Comparison of ENCODE assay signal across 27 cellular contexts in genomic region chr2:20061476-20061875, GRCh38. TPM values are rescaled to one million over a fixed set of nuclear protein-coding genes. Genes with fewer than 3 reads are reported as not detected.
DNase-seq lines count a peak whose midpoint lies in the region; ATAC-seq and TF ChIP-seq lines count a peak whose summit lies in the region.
"Had no signal": no experiment of that assay in that cellular context is flagged by ENCODE, and none has a peak within 500 bp of the region (broad histone marks: within the 10 kb centered on the region; RNA-seq: fewer than 3 reads in every experiment).

No MANE protein-coding gene starts in this region.

- no peak overlapping the region for H3K4me3 Mint-ChIP-seq in glutamatergic neuron (ENCODE audit: unreplicated experiment)
- H3K4me3 Mint-ChIP-seq: activated CD8-positive, alpha-beta T cell treated with anti-CD3 and anti-CD28 coated beads, Interleukin-2, amount 10 ng/mL, durations not matched to agents 7 days and 5 days; B cell; dendritic cell treated with granulocyte-macrophage colony-stimulating factor and Interleukin-4, amounts not matched to agents 40 ng/mL and 50 ng/mL, for 4 days; neural crest cell; stimulated activated effector memory CD8-positive, alpha-beta T cell treated with anti-CD3 and anti-CD28 coated beads, Interleukin-12 subunit alpha, Interleukin-12 subunit beta, amount 100 ng/mL, for 72 hours had no signal

- no peaks in the 10 kb centered on the region for H3F3A ChIP-seq in PC-3 (ENCODE audit: low read length, unreplicated experiment)

- H3K4me2 ChIP-seq in PC-3 (ENCODE audit: low read length) = no peak overlapping the region

- H3K27me3 Mint-ChIP-seq in glutamatergic neuron (ENCODE audit: unreplicated experiment) = no peaks in the 10 kb centered on the region
- H3K27me3 Mint-ChIP-seq: progenitor cell of endocrine pancreas had no signal

- no TSS peak for BruUV-seq in PC-3 (replicated peaks; lab: Mats Ljungman, UMichigan)

- H3K4me3 ChIP-seq in PC-3 (ENCODE audit: low read length) (no peak overlapping the region), skeletal muscle cell (ENCODE audit: low read depth, low read length) (no peak overlapping the region)
- H3K4me3 ChIP-seq: cardiac muscle cell, mucosa of descending colon, thoracic aorta had no signal

- no peak overlapping the region for H3K9ac ChIP-seq in PC-3 (ENCODE audit: low read length)

- POLR2A ChIA-PET in PC-3 (lab: Charles Lee; ENCODE audit: unreplicated experiment) = no interaction called here

- no peak overlapping the region for H3K27ac Mint-ChIP-seq in glutamatergic neuron (ENCODE audit: unreplicated experiment)
- H3K27ac Mint-ChIP-seq: activated CD8-positive, alpha-beta T cell treated with anti-CD3 and anti-CD28 coated beads, Interleukin-2, amount 10 ng/mL, durations not matched to agents 7 days and 5 days; B cell; dendritic cell treated with granulocyte-macrophage colony-stimulating factor and Interleukin-4, amounts not matched to agents 40 ng/mL and 50 ng/mL, for 4 days; progenitor cell of endocrine pancreas; stimulated activated effector memory CD8-positive, alpha-beta T cell treated with anti-CD3 and anti-CD28 coated beads, Interleukin-12 subunit alpha, Interleukin-12 subunit beta, amount 100 ng/mL, for 72 hours had no signal

- no peaks in the 10 kb centered on the region for H3K9me3 ChIP-seq in PC-3 (ENCODE audit: low read length)
- H3K9me3 ChIP-seq: mucosa of descending colon, thoracic aorta had no signal

- peak; percentile 40 for DNase-seq in EL
- peak; percentile 6 for DNase-seq in PC-3
- DNase-seq in fibroblast of gingiva (ENCODE audit: low read depth) = peak; percentile 65
- DNase-seq in skeletal muscle cell (ENCODE audit: low read depth) = peak; percentile 60
- DNase-seq in central memory CD4-positive, alpha-beta T cell = no peak
- DNase-seq in glutamatergic neuron = no peak
- DNase-seq: activated CD4-positive, alpha-beta T cell treated with anti-CD3 and anti-CD28 coated beads for 1 hour; activated CD8-positive, alpha-beta T cell treated with anti-CD3 and anti-CD28 coated beads, Interleukin-2, amount 10 ng/mL, durations not matched to agents 7 days and 5 days; activated gamma-delta T cell treated with Interleukin-2 at 50 U/mL for 16 hours; DMS53; foreskin keratinocyte; hippocampal formation; mucosa of descending colon; NCI-H146; NCI-H2171; NCI-H526 treated with DMSO at 0.1 percent for 48 hours; stimulated activated CD4-positive, alpha-beta T cell treated with anti-CD3 and anti-CD28 coated beads, Interleukin-1b, Interleukin-23, amount 100 ng/mL, for 48 hours; SW 1271 had no signal

- no peaks in the 10 kb centered on the region for H4K20me1 ChIP-seq in PC-3 (ENCODE audit: low read length)

- no peaks in the 10 kb centered on the region for H3K36me3 ChIP-seq in PC-3 (ENCODE audit: low read depth, low read length)
- H3K36me3 ChIP-seq: cardiac muscle cell, thoracic aorta had no signal

- TF ChIP-seq CTCF in PC-3 (conservative IDR thresholded peaks at IDR 0.05; ENCODE audit: low read depth, low read length) = no peak
- no peak for TF ChIP-seq CTCF in glutamatergic neuron (IDR thresholded peaks at IDR 0.05; ENCODE audit: partially characterized antibody, unreplicated experiment)

- H3K27me3 ChIP-seq in PC-3 (ENCODE audit: low read length) = no peaks in the 10 kb centered on the region
- H3K27me3 ChIP-seq: cardiac muscle cell, foreskin keratinocyte had no signal

- H3K79me2 ChIP-seq in PC-3 (ENCODE audit: low read length) = no peaks in the 10 kb centered on the region

- peaks cover 10% of the 10 kb centered on the region for H3K4me1 ChIP-seq in PC-3 (ENCODE audit: insufficient read depth, low read length)

- no peak overlapping the region for H3K27ac ChIP-seq in PC-3 (ENCODE audit: low read length)
- H3K27ac ChIP-seq: cardiac muscle cell, foreskin keratinocyte had no signal

- CTCF ChIA-PET in PC-3 (lab: Charles Lee) = no interaction called here

- H3K9me3 Mint-ChIP-seq in glutamatergic neuron (ENCODE audit: unreplicated experiment) = peaks cover 2% of the 10 kb centered on the region
- H3K9me3 Mint-ChIP-seq: neural crest cell; stimulated activated effector memory CD8-positive, alpha-beta T cell treated with anti-CD3 and anti-CD28 coated beads, Interleukin-12 subunit alpha, Interleukin-12 subunit beta, amount 100 ng/mL, for 72 hours had no signal

- no peaks in the 10 kb centered on the region for H3K36me3 Mint-ChIP-seq in glutamatergic neuron (ENCODE audit: unreplicated experiment)
- H3K36me3 Mint-ChIP-seq: stimulated activated effector memory CD8-positive, alpha-beta T cell treated with anti-CD3 and anti-CD28 coated beads, Interleukin-12 subunit alpha, Interleukin-12 subunit beta, amount 100 ng/mL, for 72 hours had no signal

- ATAC-seq in PC-3 (no peak), GM21390 (IDR thresholded peaks at IDR 0.05; ENCODE audit: unreplicated experiment) (no peak), GM21515 (IDR thresholded peaks at IDR 0.05; ENCODE audit: unreplicated experiment) (no peak)
- ATAC-seq: activated CD8-positive, alpha-beta T cell treated with anti-CD3 and anti-CD28 coated beads, Interleukin-2, amount 10 ng/mL, durations not matched to agents 7 days and 5 days; foreskin keratinocyte; mucosa of descending colon; stimulated activated effector memory CD8-positive, alpha-beta T cell treated with anti-CD3 and anti-CD28 coated beads, Interleukin-12 subunit alpha, Interleukin-12 subunit beta, amount 100 ng/mL, for 72 hours had no signal

- H3K9me2 ChIP-seq in PC-3 (replicated peaks; ENCODE audit: low read length) = no peaks in the 10 kb centered on the region

- no peaks in the 10 kb centered on the region for H3K4me1 Mint-ChIP-seq in glutamatergic neuron (ENCODE audit: low read depth, unreplicated experiment)
- H3K4me1 Mint-ChIP-seq: B cell, neural crest cell had no signal

- H2AFZ ChIP-seq in PC-3 (ENCODE audit: low read length) = no peak overlapping the region

- intact Hi-C loops in PC-3 (cut with micrococcal nuclease) = no loop called here

RNA-seq across cellular contexts. Expression of gene LAPTM4A, which starts 10.0 kb away (rescaled TPM):
- total RNA-seq in PC-3 (2014; rRNA removed) = 54.5 and 62.7 TPM in 2 replicates
- total RNA-seq in glutamatergic neuron (ENCODE audit: unreplicated experiment) = 147 TPM

RNA-seq across cellular contexts. Expression of gene MATN3, which starts 49.0 kb away (rescaled TPM):
- total RNA-seq in PC-3 (2014; rRNA removed) (1.1 and 1.6 TPM in 2 replicates), glutamatergic neuron (ENCODE audit: unreplicated experiment) (0.32 TPM)
- total RNA-seq: activated CD8-positive, alpha-beta T cell treated with anti-CD3 and anti-CD28 coated beads, Interleukin-2, amount 10 ng/mL, durations not matched to agents 7 days and 5 days; B cell had no signal

Comparison
In these comparisons a context has a peak if more than half of its experiments do, and no peak if none do; other contexts are left out.
1. DNase-seq: peak in EL (single experiment), PC-3 (single experiment), fibroblast of gingiva (single experiment) and skeletal muscle cell (single experiment); none in central memory CD4-positive, alpha-beta T cell (single experiment) and glutamatergic neuron (single experiment).